9 cellular contexts compared by ENCODE assay signal in the genomic region with DNA sequence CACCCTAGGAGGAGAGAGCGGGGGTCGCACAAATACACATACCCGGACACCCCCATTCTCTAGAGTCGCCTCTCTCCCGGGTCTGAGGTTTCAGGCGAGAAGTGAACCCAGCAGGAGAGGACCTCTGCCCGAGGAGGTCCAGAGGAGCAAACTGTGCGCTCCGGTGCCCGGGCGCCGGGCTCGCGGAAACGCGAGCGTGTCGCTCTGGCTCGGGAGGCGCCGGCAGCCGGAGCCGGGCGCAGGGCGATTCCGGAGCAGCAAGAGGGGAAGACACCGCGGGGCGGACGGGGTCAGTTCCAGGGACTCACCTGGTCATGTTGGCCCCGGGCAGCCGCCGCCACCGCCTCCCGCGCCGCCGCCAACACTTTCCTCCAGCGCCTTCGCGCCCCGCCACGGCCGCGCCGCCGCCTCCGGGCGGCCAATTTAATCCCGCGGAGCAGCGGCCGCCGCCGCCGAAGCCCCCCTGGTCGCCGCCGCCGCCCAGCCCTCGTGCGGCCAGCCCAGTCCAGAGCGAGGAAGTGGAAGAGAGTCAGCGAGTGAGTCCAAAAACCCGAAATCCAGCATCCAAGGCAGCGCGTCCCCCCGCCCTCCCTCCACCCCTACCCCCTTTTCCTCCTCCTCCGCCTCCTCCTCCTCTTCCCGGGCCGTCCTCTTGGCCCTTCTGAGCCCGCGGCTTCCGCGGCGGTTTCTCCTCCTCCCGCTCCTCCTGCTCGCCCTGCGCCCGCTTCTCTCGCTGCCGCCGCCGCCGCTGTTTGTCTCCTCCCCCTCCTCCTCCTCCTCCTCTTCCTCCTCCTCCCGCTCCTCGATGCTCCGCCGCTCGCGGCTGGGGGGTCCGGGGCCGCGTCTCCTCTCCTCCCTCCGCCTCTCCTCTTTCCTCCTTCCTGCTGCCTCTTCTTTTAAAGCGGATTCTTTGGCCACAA.
DNase-seq lines count a peak whose midpoint lies in the region; ATAC-seq, FAIRE-seq and TF ChIP-seq lines count a peak whose summit lies in the region.
"Had no signal": no experiment of that assay in that cellular context is flagged by ENCODE, and none has a peak within 500 bp of the region (broad histone marks: within the 10 kb centered on the region; RNA-seq: fewer than 3 reads in every experiment).

No MANE protein-coding gene starts in this region.

- no peak for FAIRE-seq in HTR-8/SVneo (lab: Jason Lieb, UNC)
- FAIRE-seq: K562 had no signal

- no peak overlapping the region for H3K4me3 ChIP-seq in CD8-positive, alpha-beta T cell (ENCODE audit: low read depth, low read length)
- H3K4me3 ChIP-seq in HL-60 (replicated peaks; ENCODE audit: insufficient read depth, low read length): peak overlapping the region; percentile 32
- H3K4me3 ChIP-seq: K562 had no signal

- H3K4me3 Mint-ChIP-seq in CD8-positive, alpha-beta T cell: peak overlapping the region; percentile 53
- H3K4me3 Mint-ChIP-seq in activated CD8-positive, alpha-beta T cell treated with anti-CD3 and anti-CD28 coated beads, Interleukin-2, amount 10 ng/mL, durations not matched to agents 7 days and 5 days: peak overlapping the region; percentile 45
- peak overlapping the region; percentile 95 to 97 (median 95) for H3K4me3 Mint-ChIP-seq in nephron

- CTCF ChIA-PET in CD8-positive, alpha-beta T cell (lab: Charles Lee): no interaction called here
- CTCF ChIA-PET in activated CD8-positive, alpha-beta T cell treated with anti-CD3 and anti-CD28 coated beads, Interleukin-2, amount 10 ng/mL, durations not matched to agents 7 days and 5 days (lab: Charles Lee): no interaction called here

- H3K27me3 Mint-ChIP-seq in CD8-positive, alpha-beta T cell (ENCODE audit: low read depth): peaks cover 40% of the 10 kb centered on the region
- peaks cover 44% of the 10 kb centered on the region for H3K27me3 Mint-ChIP-seq in activated CD8-positive, alpha-beta T cell treated with anti-CD3 and anti-CD28 coated beads, Interleukin-2, amount 10 ng/mL, durations not matched to agents 7 days and 5 days (ENCODE audit: low read depth)
- peaks cover 3% of the 10 kb centered on the region for H3K27me3 Mint-ChIP-seq in nephron (ENCODE audit: low read depth)

- DNase-seq in CD8-positive, alpha-beta T cell: peak in 1 of 7 experiments; percentile 11
- DNase-seq in HL-60 (ENCODE audit: low read depth in 1 of 2, low spot score in 1 of 2) (peak in 1 of 2 experiments; percentile 14), foreskin keratinocyte (no peak), HTR-8/SVneo (ENCODE audit: insufficient read length, low spot score) (no peak), NK-92 (lab: John Stamatoyannopoulos, UW; ENCODE audit: unreplicated experiment) (no peak)
- peak; percentile 27 for DNase-seq in activated CD8-positive, alpha-beta T cell treated with anti-CD3 and anti-CD28 coated beads, Interleukin-2, amount 10 ng/mL, durations not matched to agents 7 days and 5 days
- DNase-seq in effector CD4-positive, alpha-beta T cell: no peak

- peaks cover 10% of the 10 kb centered on the region for H3K27me3 ChIP-seq in CD8-positive, alpha-beta T cell (ENCODE audit: insufficient read depth, low read length)
- peaks cover 28% of the 10 kb centered on the region for H3K27me3 ChIP-seq in HL-60 (ENCODE audit: insufficient read depth, poor library complexity, severe bottlenecking)
- H3K27me3 ChIP-seq in foreskin keratinocyte: peaks cover 63% of the 10 kb centered on the region

- POLR2A ChIA-PET in CD8-positive, alpha-beta T cell (lab: Charles Lee): no interaction called here
- POLR2A ChIA-PET in activated CD8-positive, alpha-beta T cell treated with anti-CD3 and anti-CD28 coated beads, Interleukin-2, amount 10 ng/mL, durations not matched to agents 7 days and 5 days (lab: Charles Lee): no interaction called here

- no peaks in the 10 kb centered on the region for H3K9me3 ChIP-seq in CD8-positive, alpha-beta T cell (ENCODE audit: low read length)

- intact Hi-C loops in CD8-positive, alpha-beta T cell (cut with DNase I, micrococcal nuclease): no loop called here

- TF ChIP-seq CTCF in CD8-positive, alpha-beta T cell (IDR thresholded peaks at IDR 0.05): no peak
- TF ChIP-seq CTCF in HL-60 (IDR thresholded peaks at IDR 0.05; ENCODE audit: insufficient read depth, low read length) (no peak), foreskin keratinocyte (conservative IDR thresholded peaks at IDR 0.05) (no peak), nephron (IDR thresholded peaks at IDR 0.05; ENCODE audit: unreplicated experiment in 3 of 3) (peak in 1 of 3 experiments; percentile 1)

- H3K36me3 ChIP-seq in CD8-positive, alpha-beta T cell (ENCODE audit: insufficient read depth, low read length): no peaks in the 10 kb centered on the region

- no peak overlapping the region for H3K27ac ChIP-seq in CD8-positive, alpha-beta T cell (ENCODE audit: low read depth, low read length)
- H3K27ac ChIP-seq in HL-60 (replicated peaks) (no peak overlapping the region), foreskin keratinocyte (no peak overlapping the region)

- no peak for ATAC-seq in CD8-positive, alpha-beta T cell
- peak; percentile 65 for ATAC-seq in activated CD8-positive, alpha-beta T cell treated with anti-CD3 and anti-CD28 coated beads, Interleukin-2, amount 10 ng/mL, durations not matched to agents 7 days and 5 days
- ATAC-seq in foreskin keratinocyte: peak; percentile 68
- ATAC-seq: K562 had no signal

- no peaks in the 10 kb centered on the region for H3K36me3 Mint-ChIP-seq in CD8-positive, alpha-beta T cell
- H3K36me3 Mint-ChIP-seq in activated CD8-positive, alpha-beta T cell treated with anti-CD3 and anti-CD28 coated beads, Interleukin-2, amount 10 ng/mL, durations not matched to agents 7 days and 5 days (ENCODE audit: low read depth): no peaks in the 10 kb centered on the region
- H3K36me3 Mint-ChIP-seq in nephron (ENCODE audit: low read depth): no peaks in the 10 kb centered on the region

- H3K4me1 ChIP-seq in CD8-positive, alpha-beta T cell (ENCODE audit: insufficient read depth, low read length): peaks cover 5% of the 10 kb centered on the region
- H3K4me1 ChIP-seq in foreskin keratinocyte: no peaks in the 10 kb centered on the region

- no peaks in the 10 kb centered on the region for H3K9me3 Mint-ChIP-seq in CD8-positive, alpha-beta T cell
- no peaks in the 10 kb centered on the region for H3K9me3 Mint-ChIP-seq in activated CD8-positive, alpha-beta T cell treated with anti-CD3 and anti-CD28 coated beads, Interleukin-2, amount 10 ng/mL, durations not matched to agents 7 days and 5 days (ENCODE audit: insufficient read depth)
- H3K9me3 Mint-ChIP-seq in nephron: no peaks in the 10 kb centered on the region

- H3K27ac Mint-ChIP-seq in CD8-positive, alpha-beta T cell: no peak overlapping the region
- no peak overlapping the region for H3K27ac Mint-ChIP-seq in activated CD8-positive, alpha-beta T cell treated with anti-CD3 and anti-CD28 coated beads, Interleukin-2, amount 10 ng/mL, durations not matched to agents 7 days and 5 days
- H3K27ac Mint-ChIP-seq in nephron: peak overlapping the region; percentile 94 to 95 (median 95)

- H3K4me1 Mint-ChIP-seq in CD8-positive, alpha-beta T cell (ENCODE audit: low read depth): peaks cover 12% of the 10 kb centered on the region
- peaks cover 3% of the 10 kb centered on the region for H3K4me1 Mint-ChIP-seq in activated CD8-positive, alpha-beta T cell treated with anti-CD3 and anti-CD28 coated beads, Interleukin-2, amount 10 ng/mL, durations not matched to agents 7 days and 5 days (ENCODE audit: low read depth)
- peaks cover 65% of the 10 kb centered on the region for H3K4me1 Mint-ChIP-seq in nephron

Comparison
In these comparisons a context has a peak if more than half of its experiments do, and no peak if none do; other contexts are left out.
1. H3K27ac Mint-ChIP-seq: peak in nephron (3 of 3); none in CD8-positive, alpha-beta T cell (single experiment) and activated CD8-positive, alpha-beta T cell treated with anti-CD3 and anti-CD28 coated beads, Interleukin-2, amount 10 ng/mL, durations not matched to agents 7 days and 5 days (single experiment).
2. H3K4me3 Mint-ChIP-seq: peak in every context shown above with its lines; median percentile 95 in nephron; 53 in CD8-positive, alpha-beta T cell; 45 in activated CD8-positive, alpha-beta T cell treated with anti-CD3 and anti-CD28 coated beads, Interleukin-2, amount 10 ng/mL, durations not matched to agents 7 days and 5 days.